In the genomic region with DNA sequence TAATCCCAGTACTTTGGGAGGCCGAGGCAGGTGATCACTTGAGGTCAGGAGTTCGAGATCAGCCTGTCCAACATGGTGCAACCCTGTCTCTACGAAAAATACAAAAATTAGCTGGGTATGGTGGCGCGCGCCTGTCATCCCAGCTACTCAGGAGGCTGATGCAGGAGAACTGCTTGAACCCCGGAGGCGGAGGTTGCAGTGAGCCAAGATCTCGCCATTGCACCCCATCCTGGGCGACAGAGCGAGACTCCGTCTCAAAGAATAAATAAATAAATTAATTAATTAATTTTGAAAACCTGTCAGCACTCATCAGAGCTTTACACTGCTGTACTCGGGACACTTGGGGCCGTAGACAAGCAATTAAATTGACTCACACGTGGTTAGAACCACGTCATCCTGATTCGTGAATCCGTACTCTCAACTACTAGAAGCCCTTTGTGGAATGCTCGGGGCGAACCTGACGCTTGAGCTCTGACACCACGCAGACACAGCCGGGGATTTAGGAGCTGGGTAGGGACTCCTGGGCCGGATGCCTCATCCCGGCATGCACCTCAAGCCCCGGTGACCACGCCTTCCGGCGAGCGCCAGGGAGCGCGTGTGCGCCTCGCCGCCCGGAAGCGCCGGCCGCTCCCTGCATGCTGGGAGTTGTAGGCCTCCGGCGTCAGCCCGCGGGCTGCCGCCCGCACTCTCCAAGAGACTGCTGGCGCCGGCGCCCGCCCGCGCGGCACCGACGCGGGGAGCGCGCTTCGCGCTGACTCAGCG, we compare ENCODE assay signal across 8 cellular contexts. TPM values are rescaled to one million over a fixed set of nuclear protein-coding genes. Genes with fewer than 3 reads are reported as not detected.
A peak's percentile ranks its signal among the peaks of the same experiment; 100 is the strongest.
DNase-seq lines count a peak whose midpoint lies in the region; ATAC-seq, FAIRE-seq and TF ChIP-seq lines count a peak whose summit lies in the region.

A gene with protein sequence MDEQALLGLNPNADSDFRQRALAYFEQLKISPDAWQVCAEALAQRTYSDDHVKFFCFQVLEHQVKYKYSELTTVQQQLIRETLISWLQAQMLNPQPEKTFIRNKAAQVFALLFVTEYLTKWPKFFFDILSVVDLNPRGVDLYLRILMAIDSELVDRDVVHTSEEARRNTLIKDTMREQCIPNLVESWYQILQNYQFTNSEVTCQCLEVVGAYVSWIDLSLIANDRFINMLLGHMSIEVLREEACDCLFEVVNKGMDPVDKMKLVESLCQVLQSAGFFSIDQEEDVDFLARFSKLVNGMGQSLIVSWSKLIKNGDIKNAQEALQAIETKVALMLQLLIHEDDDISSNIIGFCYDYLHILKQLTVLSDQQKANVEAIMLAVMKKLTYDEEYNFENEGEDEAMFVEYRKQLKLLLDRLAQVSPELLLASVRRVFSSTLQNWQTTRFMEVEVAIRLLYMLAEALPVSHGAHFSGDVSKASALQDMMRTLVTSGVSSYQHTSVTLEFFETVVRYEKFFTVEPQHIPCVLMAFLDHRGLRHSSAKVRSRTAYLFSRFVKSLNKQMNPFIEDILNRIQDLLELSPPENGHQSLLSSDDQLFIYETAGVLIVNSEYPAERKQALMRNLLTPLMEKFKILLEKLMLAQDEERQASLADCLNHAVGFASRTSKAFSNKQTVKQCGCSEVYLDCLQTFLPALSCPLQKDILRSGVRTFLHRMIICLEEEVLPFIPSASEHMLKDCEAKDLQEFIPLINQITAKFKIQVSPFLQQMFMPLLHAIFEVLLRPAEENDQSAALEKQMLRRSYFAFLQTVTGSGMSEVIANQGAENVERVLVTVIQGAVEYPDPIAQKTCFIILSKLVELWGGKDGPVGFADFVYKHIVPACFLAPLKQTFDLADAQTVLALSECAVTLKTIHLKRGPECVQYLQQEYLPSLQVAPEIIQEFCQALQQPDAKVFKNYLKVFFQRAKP (plus strand): TSS at position 685 of the 762 bp plus-strand sequence. CDS start 5,644 bp downstream, outside the sequence.

- no peaks in the 10 kb centered on the region for H3K9me3 ChIP-seq in SU-DHL-6 (ENCODE audit: insufficient read depth, low read length)
- no peaks in the 10 kb centered on the region for H3K9me3 ChIP-seq in pancreas
- H3K9me3 ChIP-seq in tibial nerve = no peaks in the 10 kb centered on the region

- DNase-seq in GM12891 (ENCODE audit: insufficient read length, low spot score) (peak; percentile 87), NCI-H1417 (lab: John Stamatoyannopoulos, UW) (peak; percentile 98 to 99 (median 98)), Right ventricle myocardium superior (peak; percentile 97), pancreas (peak; percentile 94 to 97 (median 96)), tibial nerve (ENCODE audit: low spot score in 2 of 2) (peak; percentile 76 to 85)
- peak; percentile 91 for DNase-seq in activated naive CD8-positive, alpha-beta T cell treated with anti-CD3 and anti-CD28 coated beads, Interleukin-2, amount 50 U/mL, for 24 hours

- intact Hi-C loops in Right ventricle myocardium superior (cut with DNase I) (no loop called here), pancreas (cut with DNase I) (no loop called here)

- peaks cover 44% of the 10 kb centered on the region for H3K4me1 Mint-ChIP-seq in activated naive CD8-positive, alpha-beta T cell treated with anti-CD3 and anti-CD28 coated beads, Interleukin-2, amount 50 U/mL, for 24 hours

- peak within 1 kb of the TSS; percentile 94 for H3K4me3 Mint-ChIP-seq in activated naive CD8-positive, alpha-beta T cell treated with anti-CD3 and anti-CD28 coated beads, Interleukin-2, amount 50 U/mL, for 24 hours

- H3K27ac Mint-ChIP-seq in activated naive CD8-positive, alpha-beta T cell treated with anti-CD3 and anti-CD28 coated beads, Interleukin-2, amount 50 U/mL, for 24 hours = peak within 1 kb of the TSS; percentile 99

- H3K9ac ChIP-seq in SU-DHL-6 (ENCODE audit: low read length) = peak within 1 kb of the TSS; percentile 100

- H3K27me3 ChIP-seq in SU-DHL-6 (ENCODE audit: low read length) (no peaks in the 10 kb centered on the region), pancreas (no peaks in the 10 kb centered on the region), tibial nerve (no peaks in the 10 kb centered on the region)

- no peak for TF ChIP-seq CTCF in SU-DHL-6 (IDR thresholded peaks at IDR 0.05; ENCODE audit: insufficient read depth, low read length, poor library complexity, severe bottlenecking)
- TF ChIP-seq CTCF in pancreas (IDR thresholded peaks at IDR 0.05) = no peak
- TF ChIP-seq CTCF in tibial nerve (IDR thresholded peaks at IDR 0.05) = peak in 3 of 5 experiments; percentile 9 to 48 (median 9)

- ATAC-seq in HG02763 (IDR thresholded peaks at IDR 0.05; ENCODE audit: unreplicated experiment) (peak; percentile 96), Right ventricle myocardium superior (ENCODE audit: poor library complexity) (peak; percentile 96), pancreas (peak; percentile 91 to 96 (median 92))
- ATAC-seq in activated naive CD8-positive, alpha-beta T cell treated with anti-CD3 and anti-CD28 coated beads, Interleukin-2, amount 50 U/mL, for 24 hours = peak; percentile 96

- peak; percentile 59 to 83 for TF ChIP-seq EP300 in tibial nerve (IDR thresholded peaks at IDR 0.05)

- H3K27ac ChIP-seq in SU-DHL-6 (ENCODE audit: low read depth, low read length) = peak within 1 kb of the TSS; percentile 91
- peak within 1 kb of the TSS; percentile 84 to 99 (median 97) for H3K27ac ChIP-seq in pancreas
- peak within 1 kb of the TSS; percentile 86 to 98 (median 97) for H3K27ac ChIP-seq in tibial nerve

- no peaks in the 10 kb centered on the region for H3K27me3 Mint-ChIP-seq in activated naive CD8-positive, alpha-beta T cell treated with anti-CD3 and anti-CD28 coated beads, Interleukin-2, amount 50 U/mL, for 24 hours

- peaks cover 11% of the 10 kb centered on the region for H3K9me3 Mint-ChIP-seq in activated naive CD8-positive, alpha-beta T cell treated with anti-CD3 and anti-CD28 coated beads, Interleukin-2, amount 50 U/mL, for 24 hours

- peaks cover 8% of the 10 kb centered on the region for H3F3A ChIP-seq in SU-DHL-6 (ENCODE audit: insufficient read depth)

- peaks cover 0 to 12% (median 10%) of the 10 kb centered on the region in 3 donors for H3K4me1 ChIP-seq in pancreas
- H3K4me1 ChIP-seq in tibial nerve = peaks cover 0 to 35% (median 8%) of the 10 kb centered on the region in 4 donors

- TF ChIP-seq POLR2A in GM12891 (IDR thresholded peaks at IDR 0.05; ENCODE audit: low read depth, low read length) = peak; percentile 95
- TF ChIP-seq POLR2A in tibial nerve (IDR thresholded peaks at IDR 0.05) = peak in 1 of 2 donors; percentile 32

- no peaks in the 10 kb centered on the region for H4K20me1 ChIP-seq in SU-DHL-6 (ENCODE audit: low read depth, low read length)

- peaks cover 44% of the 10 kb centered on the region for H3K79me2 ChIP-seq in SU-DHL-6 (ENCODE audit: insufficient read depth, low read length)

- FAIRE-seq in GM12891 (lab: Jason Lieb, UNC) (peak; percentile 89), pancreas (lab: Jason Lieb, UNC) (no peak)

- H3K4me3 ChIP-seq in SU-DHL-6 (ENCODE audit: insufficient read depth, low read length, poor library complexity, severe bottlenecking) (peak within 1 kb of the TSS; percentile 89), pancreas (peak within 1 kb of the TSS; percentile 45 to 99 (median 94)), tibial nerve (peak within 1 kb of the TSS; percentile 92 to 100 (median 97))

- H2AFZ ChIP-seq in SU-DHL-6 (ENCODE audit: low read depth, low read length, severe bottlenecking) = peak within 1 kb of the TSS; percentile 96

- H3K4me2 ChIP-seq in SU-DHL-6 (ENCODE audit: low read depth, low read length, poor library complexity, severe bottlenecking) = peak within 1 kb of the TSS; percentile 88

- H3K36me3 ChIP-seq in SU-DHL-6 (ENCODE audit: low read length) = peaks cover 1% of the 10 kb centered on the region; the same call in 1 of the 2 replicates
- H3K36me3 ChIP-seq in pancreas = no peaks in the 10 kb centered on the region
- no peaks in the 10 kb centered on the region for H3K36me3 ChIP-seq in tibial nerve

- H3K9me2 ChIP-seq in SU-DHL-6 (replicated peaks; ENCODE audit: insufficient read depth, low read length) = no peaks in the 10 kb centered on the region

- H3K36me3 Mint-ChIP-seq in activated naive CD8-positive, alpha-beta T cell treated with anti-CD3 and anti-CD28 coated beads, Interleukin-2, amount 50 U/mL, for 24 hours (ENCODE audit: low read depth) = peaks cover 14% of the 10 kb centered on the region

- 11 to 15% methylated on average over 45 to 60 of the region's 60 CpGs for WGBS in pancreas, 2 donors
- WGBS in tibial nerve, 2 donors = 17 to 35% methylated on average over 22 to 47 of the region's 60 CpGs

TF ChIP-seq in GM12891, 5 proteins besides CTCF, POLR2A, EP300 and RAD21:
- peak; percentile 83 for TF ChIP-seq TAF1 (IDR thresholded peaks at IDR 0.05; ENCODE audit: low read depth, low read length)
- TF ChIP-seq POU2F2 (IDR thresholded peaks at IDR 0.05; ENCODE audit: low read depth, low read length) = peak; percentile 63
- peak; percentile 71 for TF ChIP-seq PAX5 (IDR thresholded peaks at IDR 0.05; ENCODE audit: insufficient read depth, low read length, severe bottlenecking)
- TF ChIP-seq POLR2AphosphoS5 (IDR thresholded peaks at IDR 0.05; ENCODE audit: low read depth, low read length) = peak; percentile 94
- no peak for TF ChIP-seq SPI1 (IDR thresholded peaks at IDR 0.05; ENCODE audit: low read depth, low read length)
TF ChIP-seq in GM12891: peak in this region for 4.

RNA-seq across cellular contexts. Expression of the gene that starts here (rescaled TPM):
- polyA plus RNA-seq in GM12891 (2012; ENCODE audit: low read depth, missing spikeins) = 24.6 TPM
- total RNA-seq in Right ventricle myocardium superior = 27.9 TPM
- 10 to 100 TPM; 24.9 to 76.1 (median 30.2) TPM for total RNA-seq in pancreas
- 10 to 100 TPM; 10.7 to 18.4 TPM for polyA plus RNA-seq in pancreas
- 10 to 100 TPM; 42.6 to 53.3 (median 45.3) TPM for total RNA-seq in tibial nerve

Comparison
In these comparisons a context has a peak if more than half of its experiments do, and no peak if none do; other contexts are left out.
1. Peak in every context shown above with its lines: DNase-seq, ATAC-seq, H3K4me3 ChIP-seq and H3K27ac ChIP-seq.
2. CTCF ChIP-seq: peak in tibial nerve (3 of 5); none in SU-DHL-6 (single experiment) and pancreas (0 of 4).